Comparison of ENCODE assay signal across 37 cellular contexts in the genomic region with DNA sequence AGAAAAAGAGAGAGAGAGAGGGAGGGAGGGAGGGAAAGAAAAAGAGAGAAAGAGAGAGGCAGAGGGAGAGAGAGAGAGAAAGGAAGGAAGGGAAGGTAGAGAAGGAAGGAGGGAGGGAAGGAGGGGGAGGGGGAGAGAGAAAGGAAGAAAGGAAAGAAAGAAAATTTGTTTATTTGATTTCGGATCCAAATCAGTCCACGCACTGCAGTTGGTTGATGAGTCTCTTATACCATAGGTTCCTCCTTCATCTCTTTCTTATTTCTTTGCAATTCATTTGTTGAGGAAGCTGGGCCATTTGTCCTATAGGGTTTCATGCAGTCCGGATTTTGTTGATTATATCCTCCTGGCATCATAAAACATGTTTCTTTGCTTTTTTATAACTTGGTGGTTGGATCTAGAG. TPM values are rescaled to one million over a fixed set of nuclear protein-coding genes. Genes with fewer than 3 reads are reported as not detected.
"Had no signal": no experiment of that assay in that cellular context is flagged by ENCODE, and none has a peak within 500 bp of the region (broad histone marks: within the 10 kb centered on the region; RNA-seq: fewer than 3 reads in every experiment).

No MANE protein-coding gene starts in this region.

- DNase-seq: activated B cell treated with CpG ODN at 0.5 μM for 24 hours; activated CD4-positive, alpha-beta memory T cell treated with anti-CD3 and anti-CD28 coated beads for 36 hours; activated CD4-positive, alpha-beta T cell treated with anti-CD3 and anti-CD28 coated beads for 4 hours; activated CD4-positive, alpha-beta T cell treated with anti-CD3 and anti-CD28 coated beads, Interleukin-2, amount 10 ng/mL, durations not matched to agents 24 days and 14 days; activated CD4-positive, alpha-beta T cell treated with anti-CD3 and anti-CD28 coated beads, Interleukin-2, amount 50 U/mL, for 1 hour; activated CD4-positive, alpha-beta T cell treated with anti-CD3 and anti-CD28 coated beads, Interleukin-2, amount 50 U/mL, for 4 hours; activated CD4-positive, CD25-positive, alpha-beta regulatory T cell treated with anti-CD3 and anti-CD28 coated beads, Interleukin-2, amount 50 U/mL, for 72 hours; activated CD8-positive, alpha-beta memory T cell treated with anti-CD3 and anti-CD28 coated beads, Interleukin-2, amount 50 U/mL, for 4 hours; activated CD8-positive, alpha-beta T cell treated with anti-CD3 and anti-CD28 coated beads for 36 hours; activated effector memory CD4-positive, alpha-beta T cell treated with Interleukin-2 at 50 U/mL for 16 hours; activated gamma-delta T cell; activated naive CD4-positive, alpha-beta T cell treated with anti-CD3 and anti-CD28 coated beads, Interleukin-2, amount 10 ng/mL, durations not matched to agents 7 days and 5 days; activated naive CD4-positive, alpha-beta T cell treated with Interleukin-2 at 50 U/mL for 16 hours; activated naive CD8-positive, alpha-beta T cell treated with anti-CD3 and anti-CD28 coated beads, Interleukin-2, amount 10 ng/mL, durations not matched to agents 7 days and 5 days; activated naive CD8-positive, alpha-beta T cell treated with anti-CD3 and anti-CD28 coated beads, Interleukin-2, amount 50 U/mL, for 24 hours; activated T-cell treated with anti-CD3 and anti-CD28 coated beads for 4 hours; activated T-cell treated with anti-CD3 and anti-CD28 coated beads, Interleukin-2, amount 50 U/mL, for 1 hour; activated T-cell treated with anti-CD3 and anti-CD28 coated beads, Interleukin-2, amount 50 U/mL, for 4 hours; activated T-cell treated with anti-CD3 and anti-CD28 coated beads, Interleukin-2, amount 50 U/mL, for 72 hours; amygdala; anterior cingulate cortex; caudate nucleus; cerebellar nuclear complex; T-helper 2 cell; T-helper 9 cell had no signal

- H3K27me3 Mint-ChIP-seq: activated CD4-positive, alpha-beta memory T cell treated with anti-CD3 and anti-CD28 coated beads for 36 hours; activated CD4-positive, alpha-beta T cell treated with anti-CD3 and anti-CD28 coated beads, Interleukin-2, amount 10 ng/mL, durations not matched to agents 24 days and 14 days; activated CD8-positive, alpha-beta T cell treated with anti-CD3 and anti-CD28 coated beads for 36 hours; activated naive CD4-positive, alpha-beta T cell treated with anti-CD3 and anti-CD28 coated beads, Interleukin-2, amount 50 U/mL, for 24 hours; activated naive CD8-positive, alpha-beta T cell; activated naive CD8-positive, alpha-beta T cell treated with anti-CD3 and anti-CD28 coated beads, Interleukin-2, amount 10 ng/mL, durations not matched to agents 7 days and 5 days; activated naive CD8-positive, alpha-beta T cell treated with anti-CD3 and anti-CD28 coated beads, Interleukin-2, amount 50 U/mL, for 24 hours; central memory CD8-positive, alpha-beta T cell had no signal

- FAIRE-seq: bronchial epithelial cell, TTC549 had no signal

- H3K4me1 Mint-ChIP-seq: activated B cell treated with CpG ODN at 0.5 μM for 24 hours, brain had no signal

- H3K4me1 ChIP-seq: ascending aorta had no signal

- ATAC-seq: activated CD8-positive, alpha-beta T cell treated with anti-CD3 and anti-CD28 coated beads for 36 hours; activated naive CD8-positive, alpha-beta T cell treated with anti-CD3 and anti-CD28 coated beads, Interleukin-2, amount 50 U/mL, for 24 hours; activated T-cell treated with anti-CD3 and anti-CD28 coated beads, Interleukin-2, amount 50 U/mL, for 4 hours; activated T-cell treated with anti-CD3 and anti-CD28 coated beads, Interleukin-2, amount 50 U/mL, for 72 hours had no signal

- H3K27ac Mint-ChIP-seq: activated B cell treated with CpG ODN at 0.5 μM for 24 hours; activated CD4-positive, alpha-beta memory T cell treated with anti-CD3 and anti-CD28 coated beads for 36 hours; activated CD4-positive, alpha-beta T cell treated with anti-CD3 and anti-CD28 coated beads, Interleukin-2, amount 10 ng/mL, durations not matched to agents 24 days and 14 days; activated CD8-positive, alpha-beta T cell treated with anti-CD3 and anti-CD28 coated beads for 36 hours; activated naive CD4-positive, alpha-beta T cell treated with anti-CD3 and anti-CD28 coated beads, Interleukin-2, amount 10 ng/mL, durations not matched to agents 7 days and 5 days; activated naive CD8-positive, alpha-beta T cell; activated naive CD8-positive, alpha-beta T cell treated with anti-CD3 and anti-CD28 coated beads, Interleukin-2, amount 10 ng/mL, durations not matched to agents 7 days and 5 days; activated naive CD8-positive, alpha-beta T cell treated with anti-CD3 and anti-CD28 coated beads, Interleukin-2, amount 50 U/mL, for 24 hours; activated T-cell treated with anti-CD3 and anti-CD28 coated beads, Interleukin-2, amount 50 U/mL, for 72 hours; activated T-helper 1 cell treated with anti-CD3 and anti-CD28 coated beads, Interleukin-12 subunit alpha, Interleukin-12 subunit beta, Interleukin-2, Interleukin-4 antibody, amounts not matched to agents 30 ng/mL and 10 ng/mL and 1 ng/mL, durations not matched to agents 14 hours and 24 hours and 36 hours; activated T-helper 2 cell treated with anti-CD3 and anti-CD28 coated beads, Interferon-gamma antibody, Interleukin-2, Interleukin-4, amounts not matched to agents 10 μg/mL and 5 μg/mL and 100 μg/mL, durations not matched to agents 14 hours and 24 hours and 36 hours; brain; T-helper 2 cell treated with Interferon-gamma antibody and Interleukin-4, amounts not matched to agents 5 μg/mL and 100 μg/mL, for 36 hours had no signal

- H3K4me3 Mint-ChIP-seq: activated B cell treated with CpG ODN at 0.5 μM for 24 hours; activated CD4-positive, alpha-beta memory T cell treated with anti-CD3 and anti-CD28 coated beads for 36 hours; activated CD4-positive, alpha-beta T cell treated with anti-CD3 and anti-CD28 coated beads, Interleukin-2, amount 10 ng/mL, durations not matched to agents 24 days and 14 days; activated CD8-positive, alpha-beta T cell treated with anti-CD3 and anti-CD28 coated beads for 36 hours; activated naive CD4-positive, alpha-beta T cell treated with anti-CD3 and anti-CD28 coated beads, Interleukin-2, amount 10 ng/mL, durations not matched to agents 7 days and 5 days; activated naive CD4-positive, alpha-beta T cell treated with anti-CD3 and anti-CD28 coated beads, Interleukin-2, amount 50 U/mL, for 24 hours; activated naive CD8-positive, alpha-beta T cell; activated naive CD8-positive, alpha-beta T cell treated with anti-CD3 and anti-CD28 coated beads, Interleukin-2, amount 10 ng/mL, durations not matched to agents 7 days and 5 days; activated naive CD8-positive, alpha-beta T cell treated with anti-CD3 and anti-CD28 coated beads, Interleukin-2, amount 50 U/mL, for 24 hours; activated T-cell treated with anti-CD3 and anti-CD28 coated beads, Interleukin-2, amount 50 U/mL, for 4 hours; activated T-cell treated with anti-CD3 and anti-CD28 coated beads, Interleukin-2, amount 50 U/mL, for 72 hours; activated T-helper 1 cell treated with anti-CD3 and anti-CD28 coated beads, Interleukin-12 subunit alpha, Interleukin-12 subunit beta, Interleukin-2, Interleukin-4 antibody, amounts not matched to agents 30 ng/mL and 10 ng/mL and 1 ng/mL, durations not matched to agents 14 hours and 24 hours and 36 hours; brain; central memory CD8-positive, alpha-beta T cell; T-helper 2 cell treated with Interferon-gamma antibody and Interleukin-4, amounts not matched to agents 5 μg/mL and 100 μg/mL, for 36 hours had no signal

- H3K27me3 ChIP-seq: ascending aorta, cardiac muscle cell had no signal

- H3K9me3 ChIP-seq: ascending aorta had no signal

- H3K9me3 Mint-ChIP-seq: activated CD4-positive, alpha-beta memory T cell treated with anti-CD3 and anti-CD28 coated beads for 36 hours; activated CD4-positive, alpha-beta T cell treated with anti-CD3 and anti-CD28 coated beads, Interleukin-2, amount 10 ng/mL, durations not matched to agents 24 days and 14 days; activated CD8-positive, alpha-beta T cell treated with anti-CD3 and anti-CD28 coated beads for 36 hours; activated naive CD4-positive, alpha-beta T cell treated with anti-CD3 and anti-CD28 coated beads, Interleukin-2, amount 10 ng/mL, durations not matched to agents 7 days and 5 days; activated naive CD4-positive, alpha-beta T cell treated with anti-CD3 and anti-CD28 coated beads, Interleukin-2, amount 50 U/mL, for 24 hours; activated naive CD8-positive, alpha-beta T cell treated with anti-CD3 and anti-CD28 coated beads, Interleukin-2, amount 10 ng/mL, durations not matched to agents 7 days and 5 days; activated naive CD8-positive, alpha-beta T cell treated with anti-CD3 and anti-CD28 coated beads, Interleukin-2, amount 50 U/mL, for 24 hours; activated T-cell treated with anti-CD3 and anti-CD28 coated beads, Interleukin-2, amount 50 U/mL, for 4 hours; activated T-cell treated with anti-CD3 and anti-CD28 coated beads, Interleukin-2, amount 50 U/mL, for 72 hours; activated T-helper 1 cell treated with anti-CD3 and anti-CD28 coated beads, Interleukin-12 subunit alpha, Interleukin-12 subunit beta, Interleukin-2, Interleukin-4 antibody, amounts not matched to agents 30 ng/mL and 10 ng/mL and 1 ng/mL, durations not matched to agents 14 hours and 24 hours and 36 hours; activated T-helper 2 cell treated with anti-CD3 and anti-CD28 coated beads, Interferon-gamma antibody, Interleukin-2, Interleukin-4, amounts not matched to agents 10 μg/mL and 5 μg/mL and 100 μg/mL, durations not matched to agents 14 hours and 24 hours and 36 hours; brain; central memory CD8-positive, alpha-beta T cell; T-helper 2 cell treated with Interferon-gamma antibody and Interleukin-4, amounts not matched to agents 5 μg/mL and 100 μg/mL, for 36 hours had no signal

- H3K27ac ChIP-seq: ascending aorta, cardiac muscle cell, VCaP had no signal

- H3K4me3 ChIP-seq: ascending aorta, cardiac muscle cell had no signal

RNA-seq across cellular contexts. Expression of a gene that starts 45.6 kb away (rescaled TPM):
- total RNA-seq: activated B cell treated with CpG ODN at 0.5 μM for 24 hours had no signal
